7 cellular contexts compared by ENCODE assay signal in the genomic region with DNA sequence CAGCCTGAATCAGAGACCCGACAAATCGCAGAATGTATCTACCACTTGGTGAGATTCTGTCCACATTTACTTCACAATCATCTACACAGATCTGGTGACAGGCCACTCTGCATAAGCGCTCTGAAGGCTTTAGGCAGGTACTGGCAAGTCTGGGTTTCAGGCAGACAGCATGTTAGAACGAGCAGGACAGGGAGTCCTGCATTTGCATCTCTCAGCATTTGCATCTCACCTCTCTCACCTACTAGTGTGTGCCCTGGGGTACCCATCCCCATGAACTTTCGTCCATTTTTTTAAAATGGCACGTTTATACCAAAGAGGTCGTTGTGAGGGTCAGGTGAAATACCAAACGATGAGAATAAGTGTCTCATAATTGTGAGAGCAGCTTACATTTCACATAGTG.
A peak's percentile ranks its signal among the peaks of the same experiment; 100 is the strongest.
DNase-seq lines count a peak whose midpoint lies in the region; ATAC-seq and TF ChIP-seq lines count a peak whose summit lies in the region.
"Not testable (repeated sequence)": the region's sequence is repeated elsewhere in the genome, so short reads cannot be mapped to it uniquely, and the experiment has no call there.

No MANE protein-coding gene starts in this region.

- intact Hi-C loops in ovary (cut with DNase I), result not testable (repeated sequence)

- WGBS in ovary, 3 donors, result 16 to 18% (median 17%) methylated on average over 6 of the region's 8 CpGs

- TF ChIP-seq EP300 in ovary (IDR thresholded peaks at IDR 0.05), result not testable (repeated sequence)

- not testable (repeated sequence) for TF ChIP-seq CTCF in HEK293 (tag by site-specific recombination; IDR thresholded peaks at IDR 0.05); VCaP (conservative IDR thresholded peaks at IDR 0.05); ovary (IDR thresholded peaks at IDR 0.05)

- H3K36me3 ChIP-seq in HEK293 (ENCODE audit: control insufficient read depth in 2 of 2, insufficient read depth in 1 of 2, low read length in 2 of 2); HUES6 (ENCODE audit: control insufficient read depth, insufficient read depth, low read length); iPS-18a (ENCODE audit: control insufficient read depth, low read depth, low read length); ovary: not testable (repeated sequence)

- POLR2A ChIA-PET in HEK293 (lab: Yijun Ruan, JAX), result not testable (repeated sequence)

- H3K27ac ChIP-seq in HEK293 (ENCODE audit: extremely low read depth, low read depth, low read length); HUES6 (ENCODE audit: low read depth, low read length); iPS-18a (ENCODE audit: low read length); ovary: not testable (repeated sequence)
- peak overlapping the region; percentile 37; the same call in 1 of the 2 replicates for H3K27ac ChIP-seq in VCaP

- H3K27me3 ChIP-seq in HUES6 (ENCODE audit: control insufficient read depth, insufficient read depth, low read length); iPS-18a (ENCODE audit: control insufficient read depth, insufficient read depth, low read length); ovary: not testable (repeated sequence)

- not testable (repeated sequence) for H3K9me3 ChIP-seq in HEK293 (ENCODE audit: control insufficient read depth, insufficient read depth, low read depth, low read length); HUES6 (ENCODE audit: control insufficient read depth, insufficient read depth, low read depth, low read length); iPS-18a (ENCODE audit: control insufficient read depth, low read depth, low read length); ovary

- CTCF ChIA-PET in HEK293 (lab: Yijun Ruan, JAX), result not testable (repeated sequence)

- H3K4me3 ChIP-seq in HEK293 (ENCODE audit: low read depth, low read length), result peak overlapping the region; percentile 42
- peak overlapping the region; percentile 54; the same call in 1 of the 2 replicates for H3K4me3 ChIP-seq in HUES6 (ENCODE audit: low read depth, low read length)
- peak overlapping the region; percentile 49 for H3K4me3 ChIP-seq in iPS-18a (ENCODE audit: low read length)
- peak overlapping the region; percentile 51 for H3K4me3 ChIP-seq in ovary

- ATAC-seq in GM18519 (IDR thresholded peaks at IDR 0.05; ENCODE audit: low FRiP score, unreplicated experiment), result peak; percentile 34

- TF ChIP-seq POLR2A in ovary (IDR thresholded peaks at IDR 0.05), result not testable (repeated sequence)

- DNase-seq in cerebellum (ENCODE audit: low spot score), result peak; percentile 1
- not testable (repeated sequence) for DNase-seq in ovary

- H3K9ac ChIP-seq in HUES6 (ENCODE audit: low read length); iPS-18a (ENCODE audit: low read length): not testable (repeated sequence)

- not testable (repeated sequence) for H3K4me1 ChIP-seq in HEK293 (ENCODE audit: control insufficient read depth, insufficient read depth, low read length); HUES6 (ENCODE audit: control insufficient read depth, insufficient read depth, low read length); iPS-18a (ENCODE audit: control insufficient read depth, low read depth, low read length); ovary (ENCODE audit: insufficient read depth)
